Comparison of ENCODE assay signal across 28 cellular contexts in genomic region chr2:65212619-65213018, GRCh38.
"Had no signal": no experiment of that assay in that cellular context is flagged by ENCODE, and none has a peak within 500 bp of the region (broad histone marks: within the 10 kb centered on the region; RNA-seq: fewer than 3 reads in every experiment).

No MANE protein-coding gene starts in this region.

- H3K9me3 ChIP-seq: ascending aorta had no signal

- H3K4me3 ChIP-seq: ascending aorta, cardiac muscle cell had no signal

- ATAC-seq: activated CD8-positive, alpha-beta memory T cell treated with anti-CD3 and anti-CD28 coated beads, Interleukin-2, amount 10 ng/mL, durations not matched to agents 7 days and 5 days; activated CD8-positive, alpha-beta T cell treated with anti-CD3 and anti-CD28 coated beads, Interleukin-2, amount 10 ng/mL, durations not matched to agents 7 days and 5 days; activated naive CD8-positive, alpha-beta T cell treated with anti-CD3 and anti-CD28 coated beads, Interleukin-2, amount 50 U/mL, for 24 hours had no signal

- H3K27me3 ChIP-seq: ascending aorta, cardiac muscle cell had no signal

- H3K36me3 ChIP-seq: ascending aorta, cardiac muscle cell had no signal

- H3K4me1 ChIP-seq: ascending aorta had no signal

- H3K27ac ChIP-seq: ascending aorta, cardiac muscle cell, VCaP had no signal

- DNase-seq: activated B cell treated with CpG ODN at 0.5 μM for 24 hours; activated CD4-positive, alpha-beta memory T cell treated with anti-CD3 and anti-CD28 coated beads, Interleukin-2, amount 10 ng/mL, durations not matched to agents 7 days and 5 days; activated CD4-positive, alpha-beta T cell treated with anti-CD3 and anti-CD28 coated beads for 4 hours; activated CD4-positive, alpha-beta T cell treated with anti-CD3 and anti-CD28 coated beads, Interleukin-2, amount 10 ng/mL, durations not matched to agents 24 days and 14 days; activated CD4-positive, alpha-beta T cell treated with anti-CD3 and anti-CD28 coated beads, Interleukin-2, amount 50 U/mL, for 48 hours; activated CD4-positive, CD25-positive, alpha-beta regulatory T cell treated with anti-CD3 and anti-CD28 coated beads, Interleukin-2, amount 50 U/mL, for 72 hours; activated CD8-positive, alpha-beta memory T cell treated with anti-CD3 and anti-CD28 coated beads for 24 hours; activated CD8-positive, alpha-beta memory T cell treated with anti-CD3 and anti-CD28 coated beads, Interleukin-2, amount 10 ng/mL, durations not matched to agents 7 days and 5 days; activated CD8-positive, alpha-beta memory T cell treated with anti-CD3 and anti-CD28 coated beads, Interleukin-2, amount 50 U/mL, for 48 hours; activated CD8-positive, alpha-beta T cell treated with anti-CD3 and anti-CD28 coated beads, Interleukin-2, amount 10 ng/mL, durations not matched to agents 7 days and 5 days; activated effector memory CD4-positive, alpha-beta T cell treated with Interleukin-2 at 50 U/mL for 16 hours; activated gamma-delta T cell; activated naive CD4-positive, alpha-beta T cell treated with anti-CD3 and anti-CD28 coated beads, Interleukin-2, amount 10 ng/mL, durations not matched to agents 7 days and 5 days; activated naive CD4-positive, alpha-beta T cell treated with Interleukin-2 at 50 U/mL for 16 hours; activated naive CD8-positive, alpha-beta T cell treated with anti-CD3 and anti-CD28 coated beads, Interleukin-2, amount 10 ng/mL, durations not matched to agents 7 days and 5 days; activated naive CD8-positive, alpha-beta T cell treated with anti-CD3 and anti-CD28 coated beads, Interleukin-2, amount 50 U/mL, for 24 hours; activated T-cell treated with anti-CD3 and anti-CD28 coated beads, Interleukin-2, amount 50 U/mL, for 24 hours; activated T-cell treated with anti-CD3 and anti-CD28 coated beads, Interleukin-2, amount 50 U/mL, for 48 hours; amygdala; anterior cingulate cortex; caudate nucleus; cerebellar nuclear complex; T-helper 1 cell; T-helper 2 cell; T-helper 9 cell had no signal
